Comparison of ENCODE assay signal across 1 cellular context in the genomic region with DNA sequence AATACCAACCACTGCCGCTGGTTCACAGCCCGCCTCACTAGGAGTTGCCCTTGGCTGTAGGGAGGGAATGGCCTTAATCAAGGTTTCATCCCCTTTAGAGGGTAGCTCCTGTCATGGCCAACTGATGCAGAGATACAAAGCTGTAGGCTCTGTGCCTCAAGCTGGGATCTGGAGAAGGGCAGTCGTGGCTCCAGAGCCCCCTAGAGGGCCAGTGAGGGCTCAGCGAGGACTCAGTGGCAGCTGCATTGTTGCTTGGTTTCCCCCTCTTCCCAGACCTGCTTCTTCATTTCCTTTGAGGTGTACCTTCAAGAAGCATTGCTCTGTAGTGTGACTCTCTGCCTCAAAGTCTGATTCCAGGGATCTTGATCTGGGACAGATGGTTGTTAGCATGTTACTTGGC.
A peak's percentile ranks its signal among the peaks of the same experiment; 100 is the strongest.
TF ChIP-seq lines count a peak whose summit lies in the region.

No MANE protein-coding gene starts in this region.

TF ChIP-seq in K562, 482 proteins besides CTCF, POLR2A, EP300 and RAD21 (continued from another document):
- TF ChIP-seq, protein P1, sequence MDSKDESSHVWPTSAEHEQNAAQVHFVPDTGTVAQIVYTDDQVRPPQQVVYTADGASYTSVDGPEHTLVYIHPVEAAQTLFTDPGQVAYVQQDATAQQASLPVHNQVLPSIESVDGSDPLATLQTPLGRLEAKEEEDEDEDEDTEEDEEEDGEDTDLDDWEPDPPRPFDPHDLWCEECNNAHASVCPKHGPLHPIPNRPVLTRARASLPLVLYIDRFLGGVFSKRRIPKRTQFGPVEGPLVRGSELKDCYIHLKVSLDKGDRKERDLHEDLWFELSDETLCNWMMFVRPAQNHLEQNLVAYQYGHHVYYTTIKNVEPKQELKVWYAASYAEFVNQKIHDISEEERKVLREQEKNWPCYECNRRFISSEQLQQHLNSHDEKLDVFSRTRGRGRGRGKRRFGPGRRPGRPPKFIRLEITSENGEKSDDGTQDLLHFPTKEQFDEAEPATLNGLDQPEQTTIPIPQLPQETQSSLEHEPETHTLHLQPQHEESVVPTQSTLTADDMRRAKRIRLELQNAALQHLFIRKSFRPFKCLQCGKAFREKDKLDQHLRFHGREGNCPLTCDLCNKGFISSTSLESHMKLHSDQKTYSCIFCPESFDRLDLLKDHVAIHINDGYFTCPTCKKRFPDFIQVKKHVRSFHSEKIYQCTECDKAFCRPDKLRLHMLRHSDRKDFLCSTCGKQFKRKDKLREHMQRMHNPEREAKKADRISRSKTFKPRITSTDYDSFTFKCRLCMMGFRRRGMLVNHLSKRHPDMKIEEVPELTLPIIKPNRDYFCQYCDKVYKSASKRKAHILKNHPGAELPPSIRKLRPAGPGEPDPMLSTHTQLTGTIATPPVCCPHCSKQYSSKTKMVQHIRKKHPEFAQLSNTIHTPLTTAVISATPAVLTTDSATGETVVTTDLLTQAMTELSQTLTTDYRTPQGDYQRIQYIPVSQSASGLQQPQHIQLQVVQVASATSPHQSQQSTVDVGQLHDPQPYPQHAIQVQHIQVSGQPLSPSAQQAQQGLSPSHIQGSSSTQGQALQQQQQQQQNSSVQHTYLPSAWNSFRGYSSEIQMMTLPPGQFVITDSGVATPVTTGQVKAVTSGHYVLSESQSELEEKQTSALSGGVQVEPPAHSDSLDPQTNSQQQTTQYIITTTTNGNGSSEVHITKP (IDR thresholded peaks at IDR 0.05; ENCODE audit: partially characterized antibody), result no peak
- 0 out of 2 replicates have a peak, but pooled peaks have one; percentile 13 for TF ChIP-seq SMC3 (conservative IDR thresholded peaks at IDR 0.05; ENCODE audit: insufficient read depth, low read depth, low read length)
- no peak for TF ChIP-seq SPI1 (IDR thresholded peaks at IDR 0.05; ENCODE audit: borderline replicate concordance, low read depth, low read length)
